21 cellular contexts compared by ENCODE assay signal in the genomic region with DNA sequence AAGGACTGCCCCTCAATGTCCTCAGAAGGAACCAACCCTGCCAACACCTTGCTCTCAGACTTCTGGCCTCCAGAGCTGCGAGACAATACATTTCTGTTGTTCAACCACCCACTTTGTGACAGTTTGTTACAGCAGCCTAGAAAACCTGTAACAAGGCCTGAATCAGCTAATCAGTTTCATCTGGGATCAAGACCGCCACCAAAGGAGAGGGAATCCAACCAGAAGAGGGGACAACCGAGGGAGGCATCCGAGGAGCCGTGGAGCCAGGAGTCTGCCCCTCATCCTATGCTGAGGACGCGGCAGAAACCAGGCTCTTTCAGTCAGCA. TPM values are rescaled to one million over a fixed set of nuclear protein-coding genes. Genes with fewer than 3 reads are reported as not detected.
"Had no signal": no experiment of that assay in that cellular context is flagged by ENCODE, and none has a peak within 500 bp of the region (broad histone marks: within the 10 kb centered on the region; RNA-seq: fewer than 3 reads in every experiment).

No MANE protein-coding gene starts in this region.

- H3K9me3 ChIP-seq: adrenal gland, breast epithelium, left lung, right lobe of liver, stomach, testis, upper lobe of left lung had no signal

- ATAC-seq: foreskin keratinocyte; left lung; natural killer cell treated with Interleukin-12 subunit alpha and Interleukin-12 subunit beta and Interleukin-15 and Interleukin-18, amount 100 ng/mL, for 72 hours; right lobe of liver; stimulated activated memory B cell treated with anti-CD40 and anti-IgM and Interleukin-4, amounts not matched to agents 10 μg/mL and 1 μg/mL and 100 μg/mL, for 72 hours; WTC11 had no signal

- FAIRE-seq: small intestine, TTC549 had no signal

- H3K36me3 ChIP-seq: adrenal gland, breast epithelium, left lung, right lobe of liver, stomach, upper lobe of left lung had no signal

- H3K4me3 ChIP-seq: adrenal gland, breast epithelium, coronary artery, left lung, right lobe of liver, stomach, upper lobe of left lung had no signal

- H3K27me3 ChIP-seq: adrenal gland, breast epithelium, foreskin keratinocyte, right lobe of liver, stomach, testis, upper lobe of left lung had no signal

- H3K27ac ChIP-seq: adrenal gland, breast epithelium, foreskin keratinocyte, left lung, parathyroid adenoma, right lobe of liver, testis, upper lobe of left lung had no signal

- H3K4me1 ChIP-seq: breast epithelium, left lung, parathyroid adenoma, right lobe of liver had no signal

- DNase-seq: activated naive CD4-positive, alpha-beta T cell; activated T-cell treated with anti-CD3 and anti-CD28 coated beads, Interleukin-2, amount 50 U/mL, for 24 hours; adrenal gland; foreskin keratinocyte; left lung; mammary epithelial cell; small intestine; stimulated activated CD4-positive, alpha-beta T cell treated with anti-CD3 and anti-CD28 coated beads, Interleukin-15, amount 100 ng/mL, for 24 hours; stomach; T-helper 1 cell; testis; upper lobe of left lung had no signal

RNA-seq across cellular contexts. Expression of a gene that starts 26.9 kb away (rescaled TPM):
- total RNA-seq: activated T-helper 2 cell treated with anti-CD3 and anti-CD28 coated beads, Interferon-gamma antibody, Interleukin-2, Interleukin-4, amounts not matched to agents 10 μg/mL and 5 μg/mL and 100 μg/mL, durations not matched to agents 14 hours and 24 hours and 36 hours; mammary epithelial cell; natural killer cell treated with Interleukin-12 subunit alpha and Interleukin-12 subunit beta and Interleukin-15 and Interleukin-18, amount 100 ng/mL, for 72 hours had no signal
